In the genomic region with DNA sequence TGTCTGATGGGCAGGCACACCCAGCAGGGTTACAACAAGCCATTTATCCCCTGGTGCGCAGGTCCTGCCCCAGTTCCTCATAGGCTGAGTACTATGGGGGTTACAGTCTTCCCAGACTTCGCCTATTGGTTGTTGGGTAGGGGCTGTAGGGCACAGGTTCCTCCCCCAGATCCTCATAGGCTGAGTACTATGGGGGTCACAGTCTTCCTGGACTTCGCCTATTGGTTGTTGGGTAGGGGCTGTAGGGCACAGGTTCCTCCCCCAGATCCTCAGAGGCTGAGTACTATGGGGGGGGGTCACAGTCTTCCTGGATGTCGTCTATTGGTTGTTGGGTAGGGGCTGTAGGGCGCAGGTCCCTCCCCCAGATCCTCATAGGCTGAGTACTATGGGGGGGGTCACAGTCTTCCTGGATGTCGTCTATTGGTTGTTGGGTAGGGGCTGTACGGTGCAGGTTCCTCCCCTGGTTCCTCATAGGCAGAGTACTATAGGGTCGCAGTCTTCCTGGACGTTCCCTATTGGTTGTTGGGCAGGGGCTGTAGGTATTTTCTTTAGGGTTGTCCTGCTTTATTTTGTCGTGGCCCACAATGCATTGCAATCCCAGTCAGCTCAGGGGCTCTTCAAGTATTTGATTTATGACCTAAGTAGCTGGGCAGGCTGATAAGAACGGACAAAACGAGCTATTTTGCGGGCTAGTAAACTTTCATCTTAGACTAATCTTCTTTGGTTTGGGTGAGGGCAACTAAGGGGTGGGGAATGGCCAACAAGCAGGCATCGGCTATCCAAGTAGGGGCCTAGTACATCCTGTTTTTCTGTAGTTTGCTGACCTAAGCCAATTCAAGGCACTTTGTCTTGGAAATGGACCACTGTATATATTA, we compare ENCODE assay signal across 8 cellular contexts. TPM values are rescaled to one million over a fixed set of nuclear protein-coding genes. Genes with fewer than 3 reads are reported as not detected.
A peak's percentile ranks its signal among the peaks of the same experiment; 100 is the strongest.
DNase-seq lines count a peak whose midpoint lies in the region; ATAC-seq and TF ChIP-seq lines count a peak whose summit lies in the region.

No MANE protein-coding gene starts in this region.

- H3K27me3 ChIP-seq in CD8-positive, alpha-beta T cell (ENCODE audit: insufficient read depth, low read length), result no peaks in the 10 kb centered on the region
- H3K27me3 ChIP-seq in left lung, result no peaks in the 10 kb centered on the region

- H3K36me3 Mint-ChIP-seq in CD8-positive, alpha-beta T cell, result peaks cover 2% of the 10 kb centered on the region

- H3K27ac ChIP-seq in CD8-positive, alpha-beta T cell (ENCODE audit: low read depth, low read length), result no peak overlapping the region
- peak overlapping the region; percentile 72 to 79 for H3K27ac ChIP-seq in left lung

- no peak overlapping the region for H3K27ac Mint-ChIP-seq in CD8-positive, alpha-beta T cell

- no peak overlapping the region for H3K4me3 ChIP-seq in CD8-positive, alpha-beta T cell (ENCODE audit: low read depth, low read length)
- H3K4me3 ChIP-seq in left lung, result peak overlapping the region in 1 of 2 donors; percentile 36

- H3K36me3 ChIP-seq in CD8-positive, alpha-beta T cell (ENCODE audit: insufficient read depth, low read length), result no peaks in the 10 kb centered on the region
- no peaks in the 10 kb centered on the region for H3K36me3 ChIP-seq in left lung

- CTCF ChIA-PET in CD8-positive, alpha-beta T cell (lab: Charles Lee), result no interaction called here

- POLR2A ChIA-PET in CD8-positive, alpha-beta T cell (lab: Charles Lee), result no interaction called here

- H3K9me3 ChIP-seq in CD8-positive, alpha-beta T cell (ENCODE audit: low read length), result no peaks in the 10 kb centered on the region
- H3K9me3 ChIP-seq in left lung, result no peaks in the 10 kb centered on the region

- no peaks in the 10 kb centered on the region for H3K27me3 Mint-ChIP-seq in CD8-positive, alpha-beta T cell (ENCODE audit: low read depth)

- DNase-seq in CD8-positive, alpha-beta T cell, result peak in 2 of 7 experiments; percentile 20 to 35
- DNase-seq in MV-4-11 (lab: John Stamatoyannopoulos, UW) (peak; percentile 100), left lung (peak in 1 of 2 donors; percentile 88), HCEC 1CT (no peak), putamen (ENCODE audit: low spot score) (no peak)

- H3K4me1 Mint-ChIP-seq in CD8-positive, alpha-beta T cell (ENCODE audit: low read depth), result peaks cover 36% of the 10 kb centered on the region

- H3K4me1 ChIP-seq in CD8-positive, alpha-beta T cell (ENCODE audit: insufficient read depth, low read length), result peaks cover 28% of the 10 kb centered on the region
- peaks cover 23 to 48% of the 10 kb centered on the region in 2 donors for H3K4me1 ChIP-seq in left lung

- TF ChIP-seq CTCF in CD8-positive, alpha-beta T cell (IDR thresholded peaks at IDR 0.05), result no peak
- no peak for TF ChIP-seq CTCF in left lung (IDR thresholded peaks at IDR 0.05)

- peak overlapping the region; percentile 85 for H3K4me3 Mint-ChIP-seq in CD8-positive, alpha-beta T cell

- intact Hi-C loops in CD8-positive, alpha-beta T cell (cut with DNase I, micrococcal nuclease), result loop anchor here in 1 of 2 experiments (10.0 kb wide), 1 partner anchor 351 kb away; the partner anchor contains the start of gene BNIP3
- intact Hi-C loops in left lung (cut with DNase I), result no loop called here

- H3K9me3 Mint-ChIP-seq in CD8-positive, alpha-beta T cell, result no peaks in the 10 kb centered on the region

- ATAC-seq in CD8-positive, alpha-beta T cell, result no peak
- ATAC-seq in GM21447 (IDR thresholded peaks at IDR 0.05; ENCODE audit: unreplicated experiment), result peak; percentile 48
- peak; percentile 73 for ATAC-seq in left lung
- ATAC-seq in GM19455 (IDR thresholded peaks at IDR 0.05; ENCODE audit: unreplicated experiment), result no peak
- ATAC-seq in GM19351 (IDR thresholded peaks at IDR 0.05; ENCODE audit: unreplicated experiment), result no peak

RNA-seq across cellular contexts. Expression of gene LRRC27, which starts 3.4 kb away (rescaled TPM):
- total RNA-seq in CD8-positive, alpha-beta T cell, result 1 to 10 TPM in 1 of 2 experiments, under 1 TPM in 1; 0.68 to 3.2 TPM
- 10 to 100 TPM; 11.7 to 12.6 TPM for total RNA-seq in left lung

RNA-seq across cellular contexts. Expression of gene STK32C, which starts 27.7 kb away (rescaled TPM):
- total RNA-seq in CD8-positive, alpha-beta T cell, result 1 to 10 TPM; 5.0 to 5.4 TPM
- total RNA-seq in left lung, result 10 to 100 TPM; 13.2 to 18.2 TPM

Comparison
In these comparisons a context has a peak if more than half of its experiments do, and no peak if none do; other contexts are left out.
1. ATAC-seq: peak in GM21447 (single experiment) and left lung (single experiment); none in CD8-positive, alpha-beta T cell (single experiment), GM19455 (single experiment) and GM19351 (single experiment).